28 cellular contexts compared by ENCODE assay signal in genomic region chr17:16068323-16068722, GRCh38.
DNase-seq lines count a peak whose midpoint lies in the region; ATAC-seq and TF ChIP-seq lines count a peak whose summit lies in the region.
"Had no signal": no experiment of that assay in that cellular context is flagged by ENCODE, and none has a peak within 500 bp of the region (broad histone marks: within the 10 kb centered on the region; RNA-seq: fewer than 3 reads in every experiment).

No MANE protein-coding gene starts in this region.

- H3K36me3 ChIP-seq in adipocyte (ENCODE audit: control insufficient read depth, insufficient read depth, low read length, severe bottlenecking), result peaks cover 96% of the 10 kb centered on the region

- no peaks in the 10 kb centered on the region for H3K27me3 Mint-ChIP-seq in activated T-cell treated with anti-CD3 and anti-CD28 coated beads, Interleukin-2, amount 50 U/mL, for 72 hours (ENCODE audit: low read depth)
- no peaks in the 10 kb centered on the region for H3K27me3 Mint-ChIP-seq in HFFc6 (ENCODE audit: insufficient read depth)
- no peaks in the 10 kb centered on the region for H3K27me3 Mint-ChIP-seq in stimulated activated naive B cell treated with anti-CD40 and anti-IgM and Interleukin-4, amounts not matched to agents 10 μg/mL and 1 μg/mL and 100 μg/mL, for 72 hours
- H3K27me3 Mint-ChIP-seq: activated CD8-positive, alpha-beta memory T cell treated with anti-CD3 and anti-CD28 coated beads, Interleukin-2, amount 10 ng/mL, durations not matched to agents 7 days and 5 days had no signal

- no peak for ATAC-seq in activated T-cell treated with anti-CD3 and anti-CD28 coated beads, Interleukin-2, amount 50 U/mL, for 72 hours (replicated peaks in 1 of 2)
- ATAC-seq in stimulated activated naive B cell treated with anti-CD40 and anti-IgM and Interleukin-4, amounts not matched to agents 10 μg/mL and 1 μg/mL and 100 μg/mL, for 72 hours (replicated peaks), result no peak
- no peak for ATAC-seq in HG03571 (IDR thresholded peaks at IDR 0.05; ENCODE audit: unreplicated experiment)
- ATAC-seq: A549; activated CD8-positive, alpha-beta memory T cell treated with anti-CD3 and anti-CD28 coated beads, Interleukin-2, amount 10 ng/mL, durations not matched to agents 7 days and 5 days; foreskin keratinocyte; heart right ventricle; HepG2; Panc1 had no signal

- no peaks in the 10 kb centered on the region for H3K27me3 ChIP-seq in adipocyte (replicated peaks; ENCODE audit: control insufficient read depth, insufficient read depth, low read length)
- H3K27me3 ChIP-seq: foreskin keratinocyte, heart right ventricle had no signal

- no peak for DNase-seq in activated T-cell treated with anti-CD3 and anti-CD28 coated beads, Interleukin-2, amount 50 U/mL, for 72 hours
- DNase-seq in activated T-cell treated with anti-CD3 and anti-CD28 coated beads, Interleukin-2, amount 50 U/mL, for 48 hours, result no peak
- DNase-seq in HFFc6 (no peak), adipocyte (ENCODE audit: low read depth) (peak; percentile 17), ACHN (no peak), lower leg skin (ENCODE audit: low spot score in 2 of 2) (no peak)
- DNase-seq in stimulated activated naive B cell treated with anti-CD40 and anti-IgM and Interleukin-4, amounts not matched to agents 10 μg/mL and 1 μg/mL and 100 μg/mL, for 72 hours, result no peak
- DNase-seq: activated CD4-positive, alpha-beta T cell treated with anti-CD3 and anti-CD28 coated beads for 48 hours; activated CD8-positive, alpha-beta memory T cell treated with anti-CD3 and anti-CD28 coated beads, Interleukin-2, amount 10 ng/mL, durations not matched to agents 7 days and 5 days; amniotic stem cell; DMS53; effector CD4-positive, alpha-beta T cell; foreskin keratinocyte; heart right ventricle; mammary epithelial cell; NCI-H1092; NCI-H187; NCI-H526; SHP77 treated with DMSO at 0.1 percent for 48 hours; T-helper 9 cell; trophoblast cell had no signal

- H3K27ac Mint-ChIP-seq in activated T-cell treated with anti-CD3 and anti-CD28 coated beads, Interleukin-2, amount 50 U/mL, for 72 hours, result peak overlapping the region; percentile 12
- peak overlapping the region; percentile 27 for H3K27ac Mint-ChIP-seq in HFFc6
- H3K27ac Mint-ChIP-seq in stimulated activated naive B cell treated with anti-CD40 and anti-IgM and Interleukin-4, amounts not matched to agents 10 μg/mL and 1 μg/mL and 100 μg/mL, for 72 hours, result peak overlapping the region; percentile 10
- H3K27ac Mint-ChIP-seq: activated CD8-positive, alpha-beta memory T cell treated with anti-CD3 and anti-CD28 coated beads, Interleukin-2, amount 10 ng/mL, durations not matched to agents 7 days and 5 days; activated T-helper 2 cell treated with anti-CD3 and anti-CD28 coated beads, Interferon-gamma antibody, Interleukin-2, Interleukin-4, amounts not matched to agents 10 μg/mL and 5 μg/mL and 100 μg/mL, durations not matched to agents 14 hours and 24 hours and 36 hours; nephron had no signal

- no peaks in the 10 kb centered on the region for H3K9me3 ChIP-seq in adipocyte (ENCODE audit: control insufficient read depth, low read length)
- H3K9me3 ChIP-seq: A549, heart right ventricle had no signal

- H3K4me3 Mint-ChIP-seq in activated T-cell treated with anti-CD3 and anti-CD28 coated beads, Interleukin-2, amount 50 U/mL, for 72 hours, result no peak overlapping the region
- H3K4me3 Mint-ChIP-seq in HFFc6, result no peak overlapping the region
- H3K4me3 Mint-ChIP-seq in stimulated activated naive B cell treated with anti-CD40 and anti-IgM and Interleukin-4, amounts not matched to agents 10 μg/mL and 1 μg/mL and 100 μg/mL, for 72 hours, result no peak overlapping the region
- H3K4me3 Mint-ChIP-seq: activated CD8-positive, alpha-beta memory T cell treated with anti-CD3 and anti-CD28 coated beads, Interleukin-2, amount 10 ng/mL, durations not matched to agents 7 days and 5 days; nephron had no signal

- peaks cover 4% of the 10 kb centered on the region for H3K4me1 ChIP-seq in adipocyte (ENCODE audit: control insufficient read depth, insufficient read depth, low read length)
- H3K4me1 ChIP-seq: A549, foreskin keratinocyte, heart right ventricle had no signal

- H3K9me3 Mint-ChIP-seq in activated T-cell treated with anti-CD3 and anti-CD28 coated beads, Interleukin-2, amount 50 U/mL, for 72 hours, result no peaks in the 10 kb centered on the region
- no peaks in the 10 kb centered on the region for H3K9me3 Mint-ChIP-seq in HFFc6
- H3K9me3 Mint-ChIP-seq in stimulated activated naive B cell treated with anti-CD40 and anti-IgM and Interleukin-4, amounts not matched to agents 10 μg/mL and 1 μg/mL and 100 μg/mL, for 72 hours, result no peaks in the 10 kb centered on the region
- H3K9me3 Mint-ChIP-seq: activated T-helper 2 cell treated with anti-CD3 and anti-CD28 coated beads, Interferon-gamma antibody, Interleukin-2, Interleukin-4, amounts not matched to agents 10 μg/mL and 5 μg/mL and 100 μg/mL, durations not matched to agents 14 hours and 24 hours and 36 hours; nephron had no signal

- H3K4me3 ChIP-seq in adipocyte (ENCODE audit: low read length) (no peak overlapping the region), lower leg skin (ENCODE audit: low read depth, poor library complexity, severe bottlenecking) (no peak overlapping the region)
- H3K4me3 ChIP-seq: A549, heart right ventricle, skin epidermis had no signal

- TF ChIP-seq POLR2A in lower leg skin (IDR thresholded peaks at IDR 0.05), result no peak

- TF ChIP-seq CTCF in HFFc6 (IDR thresholded peaks at IDR 0.05) (no peak), lower leg skin (IDR thresholded peaks at IDR 0.05) (no peak)

- intact Hi-C loops in lower leg skin (cut with DNase I; ENCODE audit: low total_unique reads), result no loop called here

- in situ Hi-C loops in ACHN (cut with HindIII; ENCODE audit: low pct_ligation_motif_present, low pct_unique_long_range_greater_than_20kb, low sequenced_read_pairs), result no loop called here

- no peak overlapping the region for H3K9ac ChIP-seq in adipocyte (ENCODE audit: low read length)

- H3K36me3 Mint-ChIP-seq in activated T-cell treated with anti-CD3 and anti-CD28 coated beads, Interleukin-2, amount 50 U/mL, for 72 hours (ENCODE audit: insufficient read depth in 2 of 2), result peaks cover 2 to 39% of the 10 kb centered on the region in 2 donors
- H3K36me3 Mint-ChIP-seq in HFFc6 (ENCODE audit: low read depth), result peaks cover 35% of the 10 kb centered on the region
- peaks cover 35 to 67% of the 10 kb centered on the region in 2 donors for H3K36me3 Mint-ChIP-seq in stimulated activated naive B cell treated with anti-CD40 and anti-IgM and Interleukin-4, amounts not matched to agents 10 μg/mL and 1 μg/mL and 100 μg/mL, for 72 hours

- H3K4me1 Mint-ChIP-seq in activated T-cell treated with anti-CD3 and anti-CD28 coated beads, Interleukin-2, amount 50 U/mL, for 72 hours (ENCODE audit: low read depth), result peaks cover 6% of the 10 kb centered on the region
- 0 out of 2 replicates have a peak, but pooled peaks cover 6% of the 10 kb centered on the region for H3K4me1 Mint-ChIP-seq in HFFc6 (ENCODE audit: low read depth)
- H3K4me1 Mint-ChIP-seq in stimulated activated naive B cell treated with anti-CD40 and anti-IgM and Interleukin-4, amounts not matched to agents 10 μg/mL and 1 μg/mL and 100 μg/mL, for 72 hours, result no peaks in the 10 kb centered on the region
- H3K4me1 Mint-ChIP-seq: activated CD8-positive, alpha-beta memory T cell treated with anti-CD3 and anti-CD28 coated beads, Interleukin-2, amount 10 ng/mL, durations not matched to agents 7 days and 5 days; nephron had no signal
